In the genomic region with DNA sequence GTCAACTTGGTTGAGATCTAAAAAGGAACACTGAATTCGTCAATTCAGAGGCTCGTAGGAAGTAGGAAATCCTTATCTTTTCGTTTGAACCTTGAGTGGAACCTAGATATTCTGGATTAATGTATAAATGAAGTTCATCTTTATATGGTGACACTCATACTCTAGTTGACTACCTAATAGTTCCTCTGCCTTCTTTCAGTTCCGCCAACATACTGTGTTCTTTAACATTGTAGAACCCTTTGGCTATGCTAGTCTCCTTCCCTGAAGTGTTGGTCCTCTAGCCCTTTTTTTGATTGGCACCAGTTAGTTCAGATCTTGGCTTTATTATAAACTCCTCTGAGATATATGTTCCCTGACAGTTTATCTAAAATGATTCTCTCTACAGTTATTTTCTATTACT, we compare ENCODE assay signal across 8 cellular contexts.
DNase-seq lines count a peak whose midpoint lies in the region; ATAC-seq and TF ChIP-seq lines count a peak whose summit lies in the region.

No MANE protein-coding gene starts in this region.

- peak overlapping the region; percentile 93 for H3K27ac ChIP-seq in SU-DHL-6 (ENCODE audit: low read depth, low read length)
- H3K27ac ChIP-seq in iPS-18a (ENCODE audit: low read length) = no peak overlapping the region
- H3K27ac ChIP-seq in subcutaneous abdominal adipose tissue (ENCODE audit: low read depth, low read length) = peak overlapping the region; percentile 92

- H3K36me3 ChIP-seq in HAP-1 (replicated peaks) (peaks cover 27% of the 10 kb centered on the region), SU-DHL-6 (ENCODE audit: low read length) (peaks cover 23% of the 10 kb centered on the region; the same call in 1 of the 2 replicates), iPS-18a (ENCODE audit: control insufficient read depth, low read depth, low read length) (peaks cover 16% of the 10 kb centered on the region), subcutaneous abdominal adipose tissue (ENCODE audit: control insufficient read depth in 5 of 5, insufficient read depth in 5 of 5, low read length in 5 of 5) (peaks cover 6 to 12% (median 9%) of the 10 kb centered on the region in 5 donors)

- H3K4me2 ChIP-seq in SU-DHL-6 (ENCODE audit: low read depth, low read length, poor library complexity, severe bottlenecking) = peak overlapping the region; percentile 90

- peaks cover 25% of the 10 kb centered on the region for H3K4me1 ChIP-seq in HAP-1
- peaks cover 36% of the 10 kb centered on the region for H3K4me1 ChIP-seq in iPS-18a (ENCODE audit: control insufficient read depth, low read depth, low read length)
- H3K4me1 ChIP-seq in subcutaneous abdominal adipose tissue (ENCODE audit: control insufficient read depth in 5 of 5, insufficient read depth in 5 of 5, low read length in 5 of 5) = peaks cover 6 to 38% (median 35%) of the 10 kb centered on the region in 5 donors

- H3K9me3 ChIP-seq in HAP-1 (no peaks in the 10 kb centered on the region), SU-DHL-6 (ENCODE audit: insufficient read depth, low read length) (no peaks in the 10 kb centered on the region), iPS-18a (ENCODE audit: control insufficient read depth, low read depth, low read length) (no peaks in the 10 kb centered on the region), subcutaneous abdominal adipose tissue (ENCODE audit: control insufficient read depth in 5 of 5, low read length in 5 of 5) (no peaks in the 10 kb centered on the region)

- no peak overlapping the region for H2AFZ ChIP-seq in SU-DHL-6 (ENCODE audit: low read depth, low read length, severe bottlenecking)

- no peak for DNase-seq in HAP-1 (ENCODE audit: low spot score in 2 of 2)
- DNase-seq in stimulated activated CD4-positive, alpha-beta T cell treated with anti-CD3 and anti-CD28 coated beads, Interleukin-1b, Interleukin-23, amount 100 ng/mL, for 48 hours = no peak
- DNase-seq in DMS153 treated with DMSO at 0.1 percent for 48 hours (lab: John Stamatoyannopoulos, UW; ENCODE audit: unreplicated experiment) = no peak
- no peak for DNase-seq in NCI-H748 (lab: John Stamatoyannopoulos, UW; ENCODE audit: unreplicated experiment)

- TF ChIP-seq CTCF in SU-DHL-6 (IDR thresholded peaks at IDR 0.05; ENCODE audit: insufficient read depth, low read length, poor library complexity, severe bottlenecking) = no peak

- H3K27me3 ChIP-seq in HAP-1 (ENCODE audit: low read depth) = no peaks in the 10 kb centered on the region
- H3K27me3 ChIP-seq in SU-DHL-6 (ENCODE audit: low read length) = no peaks in the 10 kb centered on the region
- H3K27me3 ChIP-seq in iPS-18a (ENCODE audit: control insufficient read depth, insufficient read depth, low read length) = no peaks in the 10 kb centered on the region
- no peaks in the 10 kb centered on the region for H3K27me3 ChIP-seq in subcutaneous abdominal adipose tissue (ENCODE audit: control insufficient read depth in 5 of 5, insufficient read depth in 4 of 5, low read length in 5 of 5)

- in situ Hi-C loops in HAP-1 (cut with MboI; ENCODE audit: low sequenced_read_pairs) = loop anchor here (10.0 to 25.0 kb wide), 2 partner anchors 270 to 438 kb away; a partner anchor contains a TSS

- H3K4me3 ChIP-seq in HAP-1 = peak overlapping the region; percentile 69
- peak overlapping the region; percentile 85 for H3K4me3 ChIP-seq in SU-DHL-6 (ENCODE audit: insufficient read depth, low read length, poor library complexity, severe bottlenecking)
- peak overlapping the region; percentile 98 for H3K4me3 ChIP-seq in iPS-18a (ENCODE audit: low read length)
- peak overlapping the region; percentile 94 to 100 (median 95) for H3K4me3 ChIP-seq in subcutaneous abdominal adipose tissue (ENCODE audit: low read depth in 1 of 5, low read length in 5 of 5)

- peaks cover 56% of the 10 kb centered on the region for H3F3A ChIP-seq in SU-DHL-6 (ENCODE audit: insufficient read depth)

- peaks cover 15% of the 10 kb centered on the region for H4K20me1 ChIP-seq in SU-DHL-6 (ENCODE audit: low read depth, low read length)

- ATAC-seq in HG02981 (IDR thresholded peaks at IDR 0.05; ENCODE audit: unreplicated experiment) = no peak

- peaks cover 70% of the 10 kb centered on the region for H3K79me2 ChIP-seq in SU-DHL-6 (ENCODE audit: insufficient read depth, low read length)

- H3K9ac ChIP-seq in SU-DHL-6 (ENCODE audit: low read length) = peak overlapping the region; percentile 90
- H3K9ac ChIP-seq in iPS-18a (ENCODE audit: low read length) = no peak overlapping the region
- peak overlapping the region in 2 of 5 donors; percentile 43 to 84 for H3K9ac ChIP-seq in subcutaneous abdominal adipose tissue (ENCODE audit: low read length in 5 of 5)

- no peaks in the 10 kb centered on the region for H3K9me2 ChIP-seq in SU-DHL-6 (replicated peaks; ENCODE audit: insufficient read depth, low read length)
